In genomic region chr5:140926903-140927573, GRCh38 we compare ENCODE assay signal across 8 cellular contexts. TPM values are rescaled to one million over a fixed set of nuclear protein-coding genes. Genes with fewer than 3 reads are reported as not detected.
DNase-seq lines count a peak whose midpoint lies in the region; ATAC-seq, FAIRE-seq and TF ChIP-seq lines count a peak whose summit lies in the region.

No MANE protein-coding gene starts in this region.

- CTCF ChIA-PET in endothelial cell of umbilical vein (lab: Charles Lee): interaction anchor here (0.6 to 2.4 kb wide), 11 partner anchors 9 to 118 kb away, joined by 3 to 34 read pairs (median 4); no protein-coding TSS in a partner anchor

- no peak for FAIRE-seq in endothelial cell of umbilical vein (lab: Jason Lieb, UNC)

- H3K4me3 ChIP-seq in MG63 (peak overlapping the region; percentile 36), endothelial cell of umbilical vein (replicated peaks in 1 of 3; ENCODE audit: insufficient read depth in 1 of 3, low read depth in 1 of 3, low read length in 3 of 3) (peak overlapping the region in 2 of 3 experiments; percentile 1 to 23)

- H3K9me3 ChIP-seq in MG63: peaks cover 2% of the 10 kb centered on the region
- no peaks in the 10 kb centered on the region for H3K9me3 ChIP-seq in endothelial cell of umbilical vein (replicated peaks; ENCODE audit: control insufficient read depth, insufficient read depth, low read length)

- no peak overlapping the region for H3K27ac ChIP-seq in endothelial cell of umbilical vein (ENCODE audit: insufficient read depth, low read depth, low read length)

- DNase-seq in AG20443 (ENCODE audit: low spot score) (peak; percentile 45), MG63 (no peak), endothelial cell of umbilical vein (ENCODE audit: low read depth, low spot score) (no peak), HCEC 1CT (no peak)
- DNase-seq in naive thymus-derived CD8-positive, alpha-beta T cell: peak in 1 of 10 donors; percentile 5

- H2AFZ ChIP-seq in endothelial cell of umbilical vein (ENCODE audit: low read depth, low read length): peak overlapping the region; percentile 69

- TF ChIP-seq POLR2A in endothelial cell of umbilical vein (IDR thresholded peaks at IDR 0.05; ENCODE audit: low read depth, low read length): no peak

- dilution Hi-C loops in endothelial cell of umbilical vein (cut with MboI; ENCODE audit: extremely low pct_ligation_motif_present, low sequenced_read_pairs): no loop called here

- H3K4me3 Mint-ChIP-seq in naive thymus-derived CD8-positive, alpha-beta T cell: peak overlapping the region; percentile 19 to 83 (median 72)

- peaks cover 36 to 91% (median 48%) of the 10 kb centered on the region in 5 donors for H3K27me3 Mint-ChIP-seq in naive thymus-derived CD8-positive, alpha-beta T cell

- no peaks in the 10 kb centered on the region for H3K9me1 ChIP-seq in endothelial cell of umbilical vein (replicated peaks; ENCODE audit: control insufficient read depth, extremely low read depth, insufficient read depth, low read length)

- no peak overlapping the region for H3K9ac ChIP-seq in endothelial cell of umbilical vein (replicated peaks; ENCODE audit: extremely low read depth, insufficient read depth, low read length)

- H3K4me2 ChIP-seq in endothelial cell of umbilical vein (ENCODE audit: insufficient read depth, low read length): peak overlapping the region; percentile 3

- no peak for TF ChIP-seq CTCF in endothelial cell of umbilical vein (IDR thresholded peaks at IDR 0.05; ENCODE audit: extremely low read depth in 1 of 2, insufficient read depth in 1 of 2, low read depth in 1 of 2, low read length in 2 of 2)

- peaks cover 0 to 19% (median 9%) of the 10 kb centered on the region in 4 donors for H3K4me1 Mint-ChIP-seq in naive thymus-derived CD8-positive, alpha-beta T cell

- no peaks in the 10 kb centered on the region for H3K36me3 ChIP-seq in MG63
- no peaks in the 10 kb centered on the region for H3K36me3 ChIP-seq in endothelial cell of umbilical vein (ENCODE audit: control insufficient read depth in 2 of 2, extremely low read depth in 1 of 2, insufficient read depth in 2 of 2, low read length in 2 of 2)

- no peak for ATAC-seq in naive thymus-derived CD8-positive, alpha-beta T cell
- no peak for ATAC-seq in HG03175 (IDR thresholded peaks at IDR 0.05; ENCODE audit: unreplicated experiment)
- no peak for ATAC-seq in HG02981 (IDR thresholded peaks at IDR 0.05; ENCODE audit: unreplicated experiment)
- ATAC-seq in GM18502 (IDR thresholded peaks at IDR 0.05; ENCODE audit: poor library complexity, unreplicated experiment): no peak

- peaks cover 40% of the 10 kb centered on the region for H3K27me3 ChIP-seq in MG63
- H3K27me3 ChIP-seq in endothelial cell of umbilical vein (ENCODE audit: control insufficient read depth in 2 of 2, insufficient read depth in 2 of 2, low read length in 2 of 2): peaks cover 23 to 25% of the 10 kb centered on the region in 2 experiments

- intact Hi-C loops in endothelial cell of umbilical vein (cut with micrococcal nuclease): loop anchor here (1.0 to 5.0 kb wide), 2 partner anchors 45 to 114 kb away; partner anchors contain the start of gene PCDHA13

- peaks cover 2 to 22% (median 5%) of the 10 kb centered on the region in 3 donors for H3K36me3 Mint-ChIP-seq in naive thymus-derived CD8-positive, alpha-beta T cell

- no peaks in the 10 kb centered on the region for H4K20me1 ChIP-seq in endothelial cell of umbilical vein (replicated peaks; ENCODE audit: control insufficient read depth, extremely low read depth, insufficient read depth, low read length)

- peaks cover 2% of the 10 kb centered on the region for H3K4me1 ChIP-seq in endothelial cell of umbilical vein (ENCODE audit: control insufficient read depth, extremely low read depth, insufficient read depth, low read length)

- H3K27ac Mint-ChIP-seq in naive thymus-derived CD8-positive, alpha-beta T cell: peak overlapping the region in 1 of 10 donors; percentile 53

- POLR2A ChIA-PET in endothelial cell of umbilical vein (lab: Charles Lee): no interaction called here
- POLR2A ChIA-PET in naive thymus-derived CD8-positive, alpha-beta T cell (lab: Charles Lee): no interaction called here

- no peaks in the 10 kb centered on the region for H3K79me2 ChIP-seq in endothelial cell of umbilical vein (ENCODE audit: control insufficient read depth, insufficient read depth, low read length)

- peaks cover 0 to 29% (median 11%) of the 10 kb centered on the region in 9 donors for H3K9me3 Mint-ChIP-seq in naive thymus-derived CD8-positive, alpha-beta T cell

- BruUV-seq in endothelial cell of umbilical vein (replicated peaks; lab: Mats Ljungman, UMichigan): no TSS peak

TF ChIP-seq in endothelial cell of umbilical vein, 7 proteins besides CTCF, POLR2A, EP300 and RAD21 (continues in another document):
- TF ChIP-seq MYC (IDR thresholded peaks at IDR 0.05; ENCODE audit: low read depth, low read length) (no peak), POLR2AphosphoS5 (IDR thresholded peaks at IDR 0.05; ENCODE audit: insufficient read depth, low read depth, low read length) (no peak)

RNA-seq across cellular contexts. Expression of gene PCDHAC1, which starts 0.9 kb away (rescaled TPM):
- not detected in 2 replicates for total RNA-seq in MG63 (2014; rRNA removed; shearing (Covaris generic); ENCODE audit: low replicate concordance)
- total RNA-seq in endothelial cell of umbilical vein: not detected in 2 replicates
- not detected in 2 replicates for polyA plus RNA-seq in endothelial cell of umbilical vein
- 0.01 TPM in 1 of 2 replicates, not detected in the other for polyA plus RNA-seq in endothelial cell of umbilical vein (2011; cell fraction: cytosol; rRNA removed)
- 0.03 and 0.08 TPM in 2 replicates for polyA plus RNA-seq in endothelial cell of umbilical vein (2011; cell fraction: nucleus; rRNA removed)
- not detected in 2 replicates for polyA plus RNA-seq in endothelial cell of umbilical vein (2012)
- 0.08 and 0.17 TPM in 2 replicates for polyA minus RNA-seq in endothelial cell of umbilical vein
- not detected for polyA minus RNA-seq in endothelial cell of umbilical vein (2011; cell fraction: cytosol; rRNA and poly(A)+ RNA removed)
- polyA minus RNA-seq in endothelial cell of umbilical vein (2011; cell fraction: nucleus; rRNA and poly(A)+ RNA removed): 0.19 TPM in 1 of 2 replicates, not detected in the other
- total RNA-seq in naive thymus-derived CD8-positive, alpha-beta T cell: not detected
- polyA plus RNA-seq in naive thymus-derived CD8-positive, alpha-beta T cell: not detected

RNA-seq across cellular contexts. Expression of gene PCDHAC2, which starts 39.2 kb away (rescaled TPM):
- total RNA-seq in MG63 (2014; rRNA removed; shearing (Covaris generic); ENCODE audit: low replicate concordance): 0.07 TPM in 1 of 2 replicates, not detected in the other
- total RNA-seq in endothelial cell of umbilical vein: 0.90 and 1.00 TPM in 2 replicates
- 0.97 and 1.2 TPM in 2 replicates for polyA plus RNA-seq in endothelial cell of umbilical vein
- polyA plus RNA-seq in endothelial cell of umbilical vein (2011; cell fraction: cytosol; rRNA removed): 0.66 and 0.77 TPM in 2 replicates
- polyA plus RNA-seq in endothelial cell of umbilical vein (2011; cell fraction: nucleus; rRNA removed): 0.42 and 0.58 TPM in 2 replicates
- 0.24 and 0.60 TPM in 2 replicates for polyA plus RNA-seq in endothelial cell of umbilical vein (2012)
- 3.7 and 4.9 TPM in 2 replicates for polyA minus RNA-seq in endothelial cell of umbilical vein
- polyA minus RNA-seq in endothelial cell of umbilical vein (2011; cell fraction: cytosol; rRNA and poly(A)+ RNA removed): not detected
- polyA minus RNA-seq in endothelial cell of umbilical vein (2011; cell fraction: nucleus; rRNA and poly(A)+ RNA removed): 1.4 and 1.9 TPM in 2 replicates
- not detected for total RNA-seq in naive thymus-derived CD8-positive, alpha-beta T cell
- not detected for polyA plus RNA-seq in naive thymus-derived CD8-positive, alpha-beta T cell

RNA-seq across cellular contexts. Expression of gene PCDHA13, which starts 45.1 kb away (rescaled TPM):
- total RNA-seq in MG63 (2014; rRNA removed; shearing (Covaris generic); ENCODE audit: low replicate concordance): not detected in 2 replicates
- total RNA-seq in endothelial cell of umbilical vein: not detected in 2 replicates
- not detected in 2 replicates for polyA plus RNA-seq in endothelial cell of umbilical vein
- 0.01 TPM in 1 of 2 replicates, not detected in the other for polyA plus RNA-seq in endothelial cell of umbilical vein (2011; cell fraction: cytosol; rRNA removed)
- 0.08 TPM in 1 of 2 replicates, not detected in the other for polyA plus RNA-seq in endothelial cell of umbilical vein (2011; cell fraction: nucleus; rRNA removed)
- polyA plus RNA-seq in endothelial cell of umbilical vein (2012): not detected in 2 replicates
- polyA minus RNA-seq in endothelial cell of umbilical vein: 0.15 TPM in 1 of 2 replicates, not detected in the other
- polyA minus RNA-seq in endothelial cell of umbilical vein (2011; cell fraction: cytosol; rRNA and poly(A)+ RNA removed): not detected
- 0.19 and 0.29 TPM in 2 replicates for polyA minus RNA-seq in endothelial cell of umbilical vein (2011; cell fraction: nucleus; rRNA and poly(A)+ RNA removed)
- not detected for total RNA-seq in naive thymus-derived CD8-positive, alpha-beta T cell
- polyA plus RNA-seq in naive thymus-derived CD8-positive, alpha-beta T cell: not detected

RNA-seq across cellular contexts. Expression of gene PCDHA12, which starts 51.9 kb away (rescaled TPM):
- not detected in 2 replicates for total RNA-seq in MG63 (2014; rRNA removed; shearing (Covaris generic); ENCODE audit: low replicate concordance)
- not detected in 2 replicates for total RNA-seq in endothelial cell of umbilical vein
- polyA plus RNA-seq in endothelial cell of umbilical vein: 0.03 TPM in 1 of 2 replicates, not detected in the other
- not detected in 2 replicates for polyA plus RNA-seq in endothelial cell of umbilical vein (2011; cell fraction: cytosol; rRNA removed)
- polyA plus RNA-seq in endothelial cell of umbilical vein (2011; cell fraction: nucleus; rRNA removed): 0.08 TPM in 2 replicates
- not detected in 2 replicates for polyA plus RNA-seq in endothelial cell of umbilical vein (2012)
- 0.04 and 0.46 TPM in 2 replicates for polyA minus RNA-seq in endothelial cell of umbilical vein
- not detected for polyA minus RNA-seq in endothelial cell of umbilical vein (2011; cell fraction: cytosol; rRNA and poly(A)+ RNA removed)
- 0.24 and 0.53 TPM in 2 replicates for polyA minus RNA-seq in endothelial cell of umbilical vein (2011; cell fraction: nucleus; rRNA and poly(A)+ RNA removed)
- total RNA-seq in naive thymus-derived CD8-positive, alpha-beta T cell: not detected
- not detected for polyA plus RNA-seq in naive thymus-derived CD8-positive, alpha-beta T cell

RNA-seq across cellular contexts. Expression of gene PCDHA11, which starts 58.3 kb away (rescaled TPM):
- not detected in 2 replicates for total RNA-seq in MG63 (2014; rRNA removed; shearing (Covaris generic); ENCODE audit: low replicate concordance)
- 0.12 TPM in 1 of 2 replicates, not detected in the other for total RNA-seq in endothelial cell of umbilical vein
- 0.03 TPM in 1 of 2 replicates, not detected in the other for polyA plus RNA-seq in endothelial cell of umbilical vein
- polyA plus RNA-seq in endothelial cell of umbilical vein (2011; cell fraction: cytosol; rRNA removed): 0.01 TPM in 2 replicates
- 0.05 TPM in 1 of 2 replicates, not detected in the other for polyA plus RNA-seq in endothelial cell of umbilical vein (2011; cell fraction: nucleus; rRNA removed)
- not detected in 2 replicates for polyA plus RNA-seq in endothelial cell of umbilical vein (2012)
- polyA minus RNA-seq in endothelial cell of umbilical vein: 0.11 TPM in 1 of 2 replicates, not detected in the other
- polyA minus RNA-seq in endothelial cell of umbilical vein (2011; cell fraction: cytosol; rRNA and poly(A)+ RNA removed): not detected
- polyA minus RNA-seq in endothelial cell of umbilical vein (2011; cell fraction: nucleus; rRNA and poly(A)+ RNA removed): 0.29 and 0.91 TPM in 2 replicates
- not detected for total RNA-seq in naive thymus-derived CD8-positive, alpha-beta T cell
- not detected for polyA plus RNA-seq in naive thymus-derived CD8-positive, alpha-beta T cell
